ENCODE assay signal across 8 cellular contexts in genomic region chr11:72411623-72412532, GRCh38. TPM values are rescaled to one million over a fixed set of nuclear protein-coding genes. Genes with fewer than 3 reads are reported as not detected.
DNase-seq lines count a peak whose midpoint lies in the region; ATAC-seq, FAIRE-seq and TF ChIP-seq lines count a peak whose summit lies in the region.

No MANE protein-coding gene starts in this region.

- no peaks in the 10 kb centered on the region for H3K36me3 ChIP-seq in endocrine pancreas (ENCODE audit: control insufficient read depth, insufficient read depth, low read length)

- peak overlapping the region; percentile 70 for H3K27ac Mint-ChIP-seq in Calu3 (ENCODE audit: unreplicated experiment)
- peak overlapping the region; percentile 38 for H3K27ac Mint-ChIP-seq in osteocyte (ENCODE audit: unreplicated experiment)

- peak overlapping the region; percentile 1 for H3K9ac ChIP-seq in endocrine pancreas (ENCODE audit: control insufficient read depth, insufficient read depth, low read length)

- TF ChIP-seq POLR2A in H54 (IDR thresholded peaks at IDR 0.05; ENCODE audit: low read depth, low read length): no peak

- H3K9me3 Mint-ChIP-seq in Calu3 (ENCODE audit: low read depth, unreplicated experiment) (no peaks in the 10 kb centered on the region), osteocyte (ENCODE audit: unreplicated experiment) (no peaks in the 10 kb centered on the region)

- H3K27me3 ChIP-seq in endocrine pancreas (ENCODE audit: control insufficient read depth, insufficient read depth, low read length): no peaks in the 10 kb centered on the region

- H3K9me3 ChIP-seq in endocrine pancreas (ENCODE audit: control insufficient read depth, low read length): no peaks in the 10 kb centered on the region

- no peak overlapping the region for H3K4me3 Mint-ChIP-seq in Calu3 (ENCODE audit: low read depth, unreplicated experiment)
- H3K4me3 Mint-ChIP-seq in osteocyte (ENCODE audit: unreplicated experiment): no peak overlapping the region

- peak; percentile 54 for ATAC-seq in GM21717 (IDR thresholded peaks at IDR 0.05; ENCODE audit: unreplicated experiment)

- intact Hi-C loops in Calu3 (cut with micrococcal nuclease; ENCODE audit: unreplicated experiment): loop anchor here (2.0 to 10.0 kb wide), 3 partner anchors 57 to 385 kb away; partner anchors contain the start of gene INPPL1

- CTCF ChIA-PET in Calu3 (lab: Charles Lee): interaction anchor here (0.7 to 1.9 kb wide), 6 partner anchors 19 to 268 kb away, joined by 3 to 15 read pairs (median 4); partner anchors contain the start of gene CLPB

- TF ChIP-seq CTCF in Calu3 (IDR thresholded peaks at IDR 0.05; ENCODE audit: unreplicated experiment) (no peak), osteocyte (IDR thresholded peaks at IDR 0.05) (no peak)

- H3K4me1 Mint-ChIP-seq in Calu3 (ENCODE audit: low read depth, unreplicated experiment) (peaks cover 22% of the 10 kb centered on the region), osteocyte (ENCODE audit: unreplicated experiment) (peaks cover 16% of the 10 kb centered on the region)

- DNase-seq in Calu3 (peak; percentile 68), NCI-H69 (lab: John Stamatoyannopoulos, UW) (peak; percentile 97), osteocyte (ENCODE audit: extremely low spot score, unreplicated experiment) (no peak), H54 (ENCODE audit: insufficient read length, low spot score) (no peak), mesenteric fat pad (ENCODE audit: low spot score) (no peak), DMS114 treated with DMSO at 0.1 percent for 48 hours (lab: John Stamatoyannopoulos, UW; ENCODE audit: unreplicated experiment) (no peak)

- no peaks in the 10 kb centered on the region for H3K36me3 Mint-ChIP-seq in Calu3 (ENCODE audit: insufficient read depth, unreplicated experiment)
- H3K36me3 Mint-ChIP-seq in osteocyte (ENCODE audit: unreplicated experiment): peaks cover 3% of the 10 kb centered on the region

- H3K27me3 Mint-ChIP-seq in Calu3 (ENCODE audit: unreplicated experiment) (no peaks in the 10 kb centered on the region), osteocyte (ENCODE audit: unreplicated experiment) (no peaks in the 10 kb centered on the region)

- BruUV-seq in Calu3 (replicated peaks; lab: Mats Ljungman, UMichigan): no TSS peak

- no peak overlapping the region for H3K4me3 ChIP-seq in endocrine pancreas (ENCODE audit: control insufficient read depth, insufficient read depth, low read length)

- no peaks in the 10 kb centered on the region for H3K4me1 ChIP-seq in endocrine pancreas (ENCODE audit: control insufficient read depth, insufficient read depth, low read length)

- no peak for FAIRE-seq in H54 (lab: Jason Lieb, UNC)

RNA-seq across cellular contexts. Expression of gene CLPB, which starts 22.5 kb away (rescaled TPM):
- total RNA-seq in Calu3 (2022): 24.7 and 24.8 TPM in 2 replicates
- 20.4 and 20.7 TPM in 2 replicates for total RNA-seq in osteocyte
- 25.3 TPM for total RNA-seq in mesenteric fat pad

Comparison
In these comparisons a context has a peak if more than half of its experiments do, and no peak if none do; other contexts are left out.
1. DNase-seq: peak in Calu3 (single experiment) and NCI-H69 (single experiment); none in osteocyte (single experiment), H54 (single experiment), mesenteric fat pad (single experiment) and DMS114 treated with DMSO at 0.1 percent for 48 hours (single experiment).